In the genomic region with DNA sequence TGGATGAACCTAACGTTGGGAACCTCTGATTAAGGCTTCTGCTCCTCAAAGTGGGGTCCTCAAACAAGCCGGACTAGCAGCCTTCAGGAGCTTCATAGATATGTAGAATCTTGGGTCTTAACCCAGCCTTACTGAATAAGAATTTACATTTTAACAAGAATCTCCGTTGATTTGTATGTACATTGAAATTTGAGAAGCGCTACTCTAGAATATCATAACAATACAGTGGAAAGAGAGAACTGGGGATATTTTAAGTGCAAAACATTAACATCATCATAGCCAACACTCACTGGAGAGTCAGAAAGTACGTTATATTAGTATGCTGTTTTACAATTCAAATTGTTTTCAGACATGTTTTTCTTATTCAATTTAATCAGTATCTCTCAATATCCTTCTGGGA, we compare ENCODE assay signal across 22 cellular contexts. TPM values are rescaled to one million over a fixed set of nuclear protein-coding genes. Genes with fewer than 3 reads are reported as not detected.
A peak's percentile ranks its signal among the peaks of the same experiment; 100 is the strongest.
DNase-seq lines count a peak whose midpoint lies in the region; ATAC-seq and TF ChIP-seq lines count a peak whose summit lies in the region.
"Had no signal": no experiment of that assay in that cellular context is flagged by ENCODE, and none has a peak within 500 bp of the region (broad histone marks: within the 10 kb centered on the region; RNA-seq: fewer than 3 reads in every experiment).

No MANE protein-coding gene starts in this region.

- H3K4me3 ChIP-seq in AG04450 (ENCODE audit: low read depth, low read length): no peak overlapping the region
- H3K4me3 ChIP-seq: BLaER1 treated with 17β-estradiol and CSF1 and Interleukin-3, amounts not matched to agents 10 nM and 100 nM had no signal

- H3K27me3 ChIP-seq in AG04450 (ENCODE audit: control insufficient read depth, insufficient read depth, low read length): no peaks in the 10 kb centered on the region

- DNase-seq in AG04450 (ENCODE audit: low read depth, low spot score) (no peak), NCI-H526 (lab: John Stamatoyannopoulos, UW) (peak; percentile 48 to 55), chondrocyte (ENCODE audit: low spot score) (no peak), NCI-H510A treated with DMSO at 0.1 percent for 48 hours (lab: John Stamatoyannopoulos, UW) (no peak), NCI-H1436 (lab: John Stamatoyannopoulos, UW) (no peak)
- no peak for DNase-seq in activated naive CD4-positive, alpha-beta T cell treated with anti-CD3 and anti-CD28 coated beads, Interleukin-2, amount 50 U/mL, for 72 hours (ENCODE audit: low spot score in 2 of 2)
- DNase-seq: CD8-positive, alpha-beta memory T cell; DMS79 treated with DMSO at 0.1 percent for 48 hours; NCI-H1092 treated with DMSO at 0.1 percent for 48 hours; NCI-H1694; NCI-H2081 treated with DMSO at 0.1 percent for 48 hours; NCI-H82; OCI-M1; SHP77 treated with DMSO at 0.1 percent for 48 hours had no signal

- H3K4me3 Mint-ChIP-seq in chondrocyte (ENCODE audit: unreplicated experiment): no peak overlapping the region
- no peak overlapping the region for H3K4me3 Mint-ChIP-seq in nephron
- H3K4me3 Mint-ChIP-seq: CD8-positive, alpha-beta memory T cell; IgD-negative memory B cell had no signal

- no peaks in the 10 kb centered on the region for H3K27me3 Mint-ChIP-seq in chondrocyte (ENCODE audit: low read depth)
- H3K27me3 Mint-ChIP-seq in nephron (ENCODE audit: low read depth): no peaks in the 10 kb centered on the region

- CTCF ChIA-PET in AG04450 (lab: Charles Lee): no interaction called here

- H3K36me3 Mint-ChIP-seq in chondrocyte (ENCODE audit: low read depth) (no peaks in the 10 kb centered on the region), nephron (ENCODE audit: low read depth) (peaks cover 5% of the 10 kb centered on the region)
- peaks cover 4 to 5% of the 10 kb centered on the region in 2 donors for H3K36me3 Mint-ChIP-seq in activated naive CD4-positive, alpha-beta T cell treated with anti-CD3 and anti-CD28 coated beads, Interleukin-2, amount 50 U/mL, for 72 hours
- H3K36me3 Mint-ChIP-seq: IgD-negative memory B cell had no signal

- H3K27ac ChIP-seq in AG04450 (ENCODE audit: low read depth, low read length): peak overlapping the region; percentile 65
- H3K27ac ChIP-seq: BLaER1 treated with 17β-estradiol and CSF1 and Interleukin-3, amounts not matched to agents 10 nM and 100 nM; HL-60 had no signal

- H3K9me3 Mint-ChIP-seq in chondrocyte (ENCODE audit: low read depth) (peaks cover 7% of the 10 kb centered on the region), nephron (peaks cover 11% of the 10 kb centered on the region)
- H3K9me3 Mint-ChIP-seq in activated naive CD4-positive, alpha-beta T cell treated with anti-CD3 and anti-CD28 coated beads, Interleukin-2, amount 50 U/mL, for 72 hours: no peaks in the 10 kb centered on the region
- H3K9me3 Mint-ChIP-seq: HFFc6 had no signal

- H3K27ac Mint-ChIP-seq in chondrocyte (ENCODE audit: unreplicated experiment) (peak overlapping the region; percentile 43), nephron (peak overlapping the region in 2 of 3 experiments; percentile 12 to 43)
- no peak overlapping the region for H3K27ac Mint-ChIP-seq in activated naive CD4-positive, alpha-beta T cell treated with anti-CD3 and anti-CD28 coated beads, Interleukin-2, amount 50 U/mL, for 72 hours
- H3K27ac Mint-ChIP-seq: CD8-positive, alpha-beta memory T cell; IgD-negative memory B cell had no signal

- H3K9me3 ChIP-seq in AG04450 (ENCODE audit: control insufficient read depth, insufficient read depth, low read length): peaks cover 7% of the 10 kb centered on the region; the same call in 1 of the 2 replicates

- TF ChIP-seq CTCF in AG04450 (IDR thresholded peaks at IDR 0.05; ENCODE audit: low read depth, low read length): no peak
- no peak for TF ChIP-seq CTCF in chondrocyte (IDR thresholded peaks at IDR 0.05)
- TF ChIP-seq CTCF in nephron (IDR thresholded peaks at IDR 0.05; ENCODE audit: unreplicated experiment in 3 of 3): no peak

- no peak for ATAC-seq in activated naive CD4-positive, alpha-beta T cell treated with anti-CD3 and anti-CD28 coated beads, Interleukin-2, amount 50 U/mL, for 72 hours

- peaks cover 45% of the 10 kb centered on the region for H3K4me1 Mint-ChIP-seq in chondrocyte (ENCODE audit: low read depth)
- peaks cover 38% of the 10 kb centered on the region for H3K4me1 Mint-ChIP-seq in nephron
- H3K4me1 Mint-ChIP-seq: CD8-positive, alpha-beta memory T cell had no signal

- POLR2A ChIA-PET in AG04450 (lab: Yijun Ruan, JAX): no interaction called here

RNA-seq across cellular contexts. Expression of gene ATXN3L, which starts 31.2 kb away (rescaled TPM):
- not detected in 2 replicates for polyA plus RNA-seq in AG04450 (2011; rRNA removed)
- polyA minus RNA-seq in AG04450 (2011; rRNA and poly(A)+ RNA removed): not detected in 2 replicates
- total RNA-seq in chondrocyte: not detected in 3 replicates
- not detected for total RNA-seq in activated naive CD4-positive, alpha-beta T cell treated with anti-CD3 and anti-CD28 coated beads, Interleukin-2, amount 50 U/mL, for 72 hours
- total RNA-seq: CD8-positive, alpha-beta memory T cell; HFFc6; HT1080; LHCN-M2; NCI-H460 had no signal
- polyA plus RNA-seq: CD8-positive, alpha-beta memory T cell; IgD-negative memory B cell had no signal

Comparison
In these comparisons a context has a peak if more than half of its experiments do, and no peak if none do; other contexts are left out.
1. DNase-seq: peak in NCI-H526 (2 of 2); none in AG04450 (single experiment), chondrocyte (single experiment), NCI-H510A treated with DMSO at 0.1 percent for 48 hours (single experiment), activated naive CD4-positive, alpha-beta T cell treated with anti-CD3 and anti-CD28 coated beads, Interleukin-2, amount 50 U/mL, for 72 hours (0 of 2) and NCI-H1436 (single experiment).
2. H3K27ac Mint-ChIP-seq: peak in chondrocyte (single experiment) and nephron (2 of 3); none in activated naive CD4-positive, alpha-beta T cell treated with anti-CD3 and anti-CD28 coated beads, Interleukin-2, amount 50 U/mL, for 72 hours (0 of 2).